In genomic region chr4:956531-957230, GRCh38 we compare ENCODE assay signal across 21 cellular contexts. TPM values are rescaled to one million over a fixed set of nuclear protein-coding genes. Genes with fewer than 3 reads are reported as not detected.
"Had no signal": no experiment of that assay in that cellular context is flagged by ENCODE, and none has a peak within 500 bp of the region (broad histone marks: within the 10 kb centered on the region; RNA-seq: fewer than 3 reads in every experiment).

No MANE protein-coding gene starts in this region.

- H3K4me1 Mint-ChIP-seq: activated B cell treated with CpG ODN at 0.5 μM for 24 hours, T-cell had no signal

- H3K27ac Mint-ChIP-seq: activated B cell treated with CpG ODN at 0.5 μM for 24 hours; activated CD8-positive, alpha-beta T cell treated with anti-CD3 and anti-CD28 coated beads for 36 hours; activated T-cell treated with anti-CD3 and anti-CD28 coated beads, Interleukin-2, amount 50 U/mL, for 24 hours; activated T-helper 2 cell treated with anti-CD3 and anti-CD28 coated beads, Interferon-gamma antibody, Interleukin-2, Interleukin-4, amounts not matched to agents 10 μg/mL and 5 μg/mL and 100 μg/mL, durations not matched to agents 14 hours and 24 hours and 36 hours had no signal

- H3K36me3 ChIP-seq: pancreas had no signal

- ATAC-seq: activated CD8-positive, alpha-beta T cell treated with anti-CD3 and anti-CD28 coated beads for 36 hours; pancreas; SK-N-SH treated with all-trans-retinoic acid at 6 μM for 48 hours; stimulated activated naive CD8-positive, alpha-beta T cell treated with anti-CD3 and anti-CD28 coated beads, Interleukin-15, Interleukin-2, amounts not matched to agents 100 U/mL and 50 U/mL, for 24 hours; T-cell had no signal

- H3K4me1 ChIP-seq: adrenal gland, pancreas, vagina had no signal

- H3K4me3 ChIP-seq: adrenal gland, pancreas, transverse colon, vagina had no signal

- H3K9me3 ChIP-seq: adrenal gland, pancreas, transverse colon, vagina had no signal

- H3K4me3 Mint-ChIP-seq: activated B cell treated with CpG ODN at 0.5 μM for 24 hours; activated CD8-positive, alpha-beta T cell treated with anti-CD3 and anti-CD28 coated beads for 36 hours; activated T-cell treated with anti-CD3 and anti-CD28 coated beads, Interleukin-2, amount 50 U/mL, for 24 hours; T-cell had no signal

- H3K27ac ChIP-seq: adrenal gland, epithelial cell of prostate, pancreas, transverse colon, vagina had no signal

- H3K27me3 Mint-ChIP-seq: activated B cell treated with CpG ODN at 0.5 μM for 24 hours; activated CD8-positive, alpha-beta T cell treated with anti-CD3 and anti-CD28 coated beads for 36 hours; activated T-cell treated with anti-CD3 and anti-CD28 coated beads, Interleukin-2, amount 50 U/mL, for 24 hours; T-cell had no signal

- DNase-seq: activated B cell treated with CpG ODN at 0.5 μM for 24 hours; activated CD4-positive, alpha-beta T cell treated with anti-CD3 and anti-CD28 coated beads for 48 hours; activated CD8-positive, alpha-beta T cell treated with anti-CD3 and anti-CD28 coated beads for 36 hours; activated T-cell treated with anti-CD3 and anti-CD28 coated beads, Interleukin-2, amount 50 U/mL, for 24 hours; dermis blood vessel endothelial cell; foreskin fibroblast; hippocampal formation; midbrain; stimulated activated CD4-positive, alpha-beta T cell treated with anti-CD3 and anti-CD28 coated beads, Interleukin-12 subunit alpha, Interleukin-12 subunit beta, amount 100 ng/mL, for 4 hours; stimulated activated CD4-positive, alpha-beta T cell treated with anti-CD3 and anti-CD28 coated beads, Interleukin-1b, Interleukin-23, amount 100 ng/mL, for 48 hours; stimulated activated CD8-positive, alpha-beta memory T cell treated with anti-CD3 and anti-CD28 coated beads, Interleukin-4, amount 100 ng/mL, for 48 hours; stimulated activated naive CD8-positive, alpha-beta T cell treated with anti-CD3 and anti-CD28 coated beads, Interleukin-15, Interleukin-2, amounts not matched to agents 100 U/mL and 50 U/mL, for 24 hours; T-cell; transverse colon had no signal

- H3K9me3 Mint-ChIP-seq: activated B cell treated with CpG ODN at 0.5 μM for 24 hours; activated CD8-positive, alpha-beta T cell treated with anti-CD3 and anti-CD28 coated beads for 36 hours; activated T-cell treated with anti-CD3 and anti-CD28 coated beads, Interleukin-2, amount 50 U/mL, for 24 hours; activated T-helper 2 cell treated with anti-CD3 and anti-CD28 coated beads, Interferon-gamma antibody, Interleukin-2, Interleukin-4, amounts not matched to agents 10 μg/mL and 5 μg/mL and 100 μg/mL, durations not matched to agents 14 hours and 24 hours and 36 hours; T-cell had no signal

- H3K27me3 ChIP-seq: adrenal gland, pancreas, transverse colon, vagina had no signal

RNA-seq across cellular contexts. Expression of gene SLC26A1, which starts 36.5 kb away (rescaled TPM):
- total RNA-seq: activated B cell treated with CpG ODN at 0.5 μM for 24 hours, dermis blood vessel endothelial cell had no signal
- polyA plus RNA-seq: keratinocyte had no signal
